18 cellular contexts compared by ENCODE assay signal in genomic region chr11:119014209-119014924, GRCh38. TPM values are rescaled to one million over a fixed set of nuclear protein-coding genes. Genes with fewer than 3 reads are reported as not detected.
DNase-seq lines count a peak whose midpoint lies in the region; ATAC-seq and TF ChIP-seq lines count a peak whose summit lies in the region.
"Had no signal": no experiment of that assay in that cellular context is flagged by ENCODE, and none has a peak within 500 bp of the region (broad histone marks: within the 10 kb centered on the region; RNA-seq: fewer than 3 reads in every experiment).

No MANE protein-coding gene starts in this region.

- H4K20me1 ChIP-seq in HCT116 (ENCODE audit: insufficient read depth) (no peaks in the 10 kb centered on the region), smooth muscle cell (ENCODE audit: low read depth) (peaks cover 26% of the 10 kb centered on the region)

- H3K27ac Mint-ChIP-seq in activated naive CD4-positive, alpha-beta T cell treated with anti-CD3 and anti-CD28 coated beads, Interleukin-2, amount 50 U/mL, for 24 hours: peak overlapping the region; percentile 85
- H3K27ac Mint-ChIP-seq in activated naive CD8-positive, alpha-beta T cell: peak overlapping the region; percentile 89

- H3K4me3 ChIP-seq in HCT116 (replicated peaks in 1 of 2; ENCODE audit: low read depth in 1 of 2, low read length in 2 of 2) (no peak overlapping the region), smooth muscle cell (no peak overlapping the region)
- H3K4me3 ChIP-seq: adrenal gland, heart right ventricle, right atrium auricular region, thoracic aorta had no signal

- H3K79me2 ChIP-seq in HCT116 (ENCODE audit: insufficient read depth, low read length) (peaks cover 44% of the 10 kb centered on the region), smooth muscle cell (ENCODE audit: low read depth) (peaks cover 34% of the 10 kb centered on the region)

- H3F3A ChIP-seq in smooth muscle cell (ENCODE audit: low read depth): peaks cover 37% of the 10 kb centered on the region

- H3K4me2 ChIP-seq in HCT116 (ENCODE audit: low read length) (no peak overlapping the region), smooth muscle cell (no peak overlapping the region)

- H3K4me3 Mint-ChIP-seq in activated naive CD4-positive, alpha-beta T cell treated with anti-CD3 and anti-CD28 coated beads, Interleukin-2, amount 50 U/mL, for 24 hours: peak overlapping the region; percentile 73
- peak overlapping the region; percentile 58 for H3K4me3 Mint-ChIP-seq in activated naive CD8-positive, alpha-beta T cell

- peaks cover 35% of the 10 kb centered on the region for H3K36me3 Mint-ChIP-seq in activated naive CD4-positive, alpha-beta T cell treated with anti-CD3 and anti-CD28 coated beads, Interleukin-2, amount 50 U/mL, for 24 hours
- H3K36me3 Mint-ChIP-seq in activated naive CD8-positive, alpha-beta T cell: peaks cover 16% of the 10 kb centered on the region

- no peak for TF ChIP-seq POLR2A in HCT116 (IDR thresholded peaks at IDR 0.05; ENCODE audit: borderline replicate concordance, extremely low read depth, insufficient read depth, insufficient read length)

- H3K9me3 ChIP-seq in HCT116 (ENCODE audit: control insufficient read depth in 1 of 2, insufficient read depth in 1 of 2, low read depth in 1 of 2, low read length in 2 of 2): no peaks in the 10 kb centered on the region
- H3K9me3 ChIP-seq in smooth muscle cell (replicated peaks; ENCODE audit: low read depth): no peaks in the 10 kb centered on the region
- H3K9me3 ChIP-seq: adrenal gland, heart right ventricle, right atrium auricular region, thoracic aorta had no signal

- DNase-seq in activated naive CD4-positive, alpha-beta T cell treated with anti-CD3 and anti-CD28 coated beads, Interleukin-2, amount 50 U/mL, for 16 hours: no peak
- DNase-seq in HCT116 (ENCODE audit: low read depth, low spot score): no peak
- DNase-seq in smooth muscle cell (lab: John Stamatoyannopoulos, UW; ENCODE audit: unreplicated experiment): no peak
- no peak for DNase-seq in left colon
- no peak for DNase-seq in SHP77 (lab: John Stamatoyannopoulos, UW)
- DNase-seq: adrenal gland, heart right ventricle, islet precursor cell, mesenchymal stem cell, NCI-H1092, NCI-H748 treated with DMSO at 0.1 percent for 48 hours, SW 1271 had no signal

- intact Hi-C loops in HCT116 (cut with micrococcal nuclease): no loop called here
- intact Hi-C loops in left colon (cut with DNase I, micrococcal nuclease): no loop called here

- TF ChIP-seq RAD21 in HCT116 (IDR thresholded peaks at IDR 0.05; ENCODE audit: low read depth): no peak

- H3K36me3 ChIP-seq in HCT116 (ENCODE audit: control insufficient read depth in 1 of 2, insufficient read depth in 2 of 2, low read length in 2 of 2) (peaks cover 33 to 65% of the 10 kb centered on the region in 2 experiments), smooth muscle cell (ENCODE audit: low read depth) (no peaks in the 10 kb centered on the region)

- BruUV-seq in HCT116 (replicated peaks; lab: Mats Ljungman, UMichigan): no TSS peak

- peaks cover 26% of the 10 kb centered on the region for H3K4me1 Mint-ChIP-seq in activated naive CD4-positive, alpha-beta T cell treated with anti-CD3 and anti-CD28 coated beads, Interleukin-2, amount 50 U/mL, for 24 hours
- peaks cover 35% of the 10 kb centered on the region for H3K4me1 Mint-ChIP-seq in activated naive CD8-positive, alpha-beta T cell (ENCODE audit: low read depth)

- TF ChIP-seq CTCF in HCT116 (IDR thresholded peaks at IDR 0.05 in 2 of 3, conservative IDR thresholded peaks at IDR 0.05 in 1 of 3; ENCODE audit: borderline replicate concordance in 1 of 3, insufficient read depth in 1 of 3, low read depth in 2 of 3, low read length in 2 of 3): no peak
- TF ChIP-seq CTCF in smooth muscle cell (IDR thresholded peaks at IDR 0.05; ENCODE audit: borderline replicate concordance, insufficient read depth, poor library complexity, severe bottlenecking): no peak

- H2AFZ ChIP-seq in HCT116 (ENCODE audit: low read depth, low read length, poor library complexity, severe bottlenecking) (no peak overlapping the region), smooth muscle cell (ENCODE audit: low read depth) (no peak overlapping the region)

- RAD21 ChIA-PET in HCT116 (lab: Charles Lee; ENCODE audit: low non-redundant PET in 1 of 2, low total read pairs in 2 of 2, uncharacterized antibody in 2 of 2, unreplicated experiment in 2 of 2): no interaction called here

- H3K27ac ChIP-seq in HCT116 (ENCODE audit: low read depth, low read length) (peak overlapping the region; percentile 96; the same call in 1 of the 2 replicates), smooth muscle cell (ENCODE audit: low read depth) (peak overlapping the region; percentile 23)
- H3K27ac ChIP-seq: adrenal gland, heart right ventricle, right atrium auricular region, thoracic aorta had no signal

- H3K27me3 ChIP-seq in HCT116 (ENCODE audit: insufficient read depth, low read length) (no peaks in the 10 kb centered on the region), smooth muscle cell (ENCODE audit: low read depth) (no peaks in the 10 kb centered on the region)
- H3K27me3 ChIP-seq: adrenal gland, heart right ventricle, right atrium auricular region had no signal

- no peak for ATAC-seq in HCT116
- ATAC-seq in left colon: no peak
- ATAC-seq in GM21576 (IDR thresholded peaks at IDR 0.05; ENCODE audit: unreplicated experiment): no peak
- ATAC-seq: heart right ventricle, PC-3 had no signal

- POLR2A ChIA-PET in HCT116 (lab: Charles Lee): interaction anchor here (0.7 to 1.5 kb wide), 2 partner anchors 73 to 107 kb away, joined by 3 read pairs; partner anchors contain the start of gene HINFP

- H3K27me3 Mint-ChIP-seq in activated naive CD4-positive, alpha-beta T cell treated with anti-CD3 and anti-CD28 coated beads, Interleukin-2, amount 50 U/mL, for 24 hours: no peaks in the 10 kb centered on the region
- no peaks in the 10 kb centered on the region for H3K27me3 Mint-ChIP-seq in activated naive CD8-positive, alpha-beta T cell

- CTCF ChIA-PET in HCT116 (lab: Charles Lee): no interaction called here

- WGBS in smooth muscle cell (ENCODE audit: low lambda C conversion rate): 92% methylated on average over 17 of the region's 17 CpGs

- no peaks in the 10 kb centered on the region for H3K9me2 ChIP-seq in HCT116 (ENCODE audit: insufficient read depth)

- H3K9ac ChIP-seq in HCT116 (ENCODE audit: low read length): no peak overlapping the region
- no peak overlapping the region for H3K9ac ChIP-seq in smooth muscle cell (ENCODE audit: low read depth)

- no peaks in the 10 kb centered on the region for H3K9me3 Mint-ChIP-seq in activated naive CD4-positive, alpha-beta T cell treated with anti-CD3 and anti-CD28 coated beads, Interleukin-2, amount 50 U/mL, for 24 hours
- H3K9me3 Mint-ChIP-seq in activated naive CD8-positive, alpha-beta T cell (ENCODE audit: low read depth): no peaks in the 10 kb centered on the region

- H3K4me1 ChIP-seq in HCT116 (ENCODE audit: control insufficient read depth in 1 of 2, insufficient read depth in 2 of 2, low read length in 2 of 2) (peaks cover 10 to 18% of the 10 kb centered on the region in 2 experiments; a peak in 3 of 4 replicates), smooth muscle cell (ENCODE audit: low read depth) (peaks cover 11% of the 10 kb centered on the region)

TF ChIP-seq in HCT116, 20 proteins besides CTCF, POLR2A, EP300 and RAD21:
- TF ChIP-seq SP1 (IDR thresholded peaks at IDR 0.05; ENCODE audit: low read depth) (no peak), EZH2phosphoT487 (IDR thresholded peaks at IDR 0.05; ENCODE audit: borderline replicate concordance) (no peak), ATF3 (IDR thresholded peaks at IDR 0.05) (no peak), EZH2 (IDR thresholded peaks at IDR 0.05) (no peak), SIN3A (IDR thresholded peaks at IDR 0.05; ENCODE audit: low read depth) (0 out of 2 replicates have a peak, but pooled peaks have one; percentile 40), POLR2AphosphoS5 (IDR thresholded peaks at IDR 0.05; ENCODE audit: low read depth, low read length) (peak; percentile 60), ZNF274 (IDR thresholded peaks at IDR 0.05; ENCODE audit: low read depth, low read length) (no peak), ZFX (IDR thresholded peaks at IDR 0.05) (no peak), FOSL1 (IDR thresholded peaks at IDR 0.05; ENCODE audit: low read depth) (0 out of 2 replicates have a peak, but pooled peaks have one; percentile 0)
TF ChIP-seq in HCT116: peak in this region for 3.

RNA-seq across cellular contexts. Expression of gene RPS25, which starts 3.8 kb away (rescaled TPM):
- total RNA-seq in HCT116 (2021; ENCODE audit: unreplicated experiment) (1,404 TPM), smooth muscle cell (1,510 and 1,616 TPM in 2 replicates), left colon (100 to 1,000 TPM; 652 to 750 TPM)
- 647 and 867 TPM in 2 replicates for polyA plus RNA-seq in HCT116 (2012)
- 975 and 1,078 TPM in 2 replicates for polyA plus RNA-seq in smooth muscle cell

RNA-seq across cellular contexts. Expression of gene TRAPPC4, which starts 4.2 kb away (rescaled TPM):
- total RNA-seq in HCT116 (2021; ENCODE audit: unreplicated experiment): 61.6 TPM
- polyA plus RNA-seq in HCT116 (2012): 58.0 and 59.2 TPM in 2 replicates
- total RNA-seq in smooth muscle cell: 55.2 and 103 TPM in 2 replicates
- polyA plus RNA-seq in smooth muscle cell: 157 and 168 TPM in 2 replicates
- 10 to 100 TPM; 65.1 to 72.8 TPM for total RNA-seq in left colon

RNA-seq across cellular contexts. Expression of gene SLC37A4, which starts 16.3 kb away (rescaled TPM):
- total RNA-seq in HCT116 (2021; ENCODE audit: unreplicated experiment) (49.8 TPM), smooth muscle cell (17.5 and 22.3 TPM in 2 replicates), left colon (10 to 100 TPM; 43.0 to 59.9 TPM)
- polyA plus RNA-seq in HCT116 (2012): 49.7 and 62.0 TPM in 2 replicates
- 22.8 and 28.9 TPM in 2 replicates for polyA plus RNA-seq in smooth muscle cell

RNA-seq across cellular contexts. Expression of gene CENATAC, which starts 16.4 kb away (rescaled TPM):
- total RNA-seq in HCT116 (2021; ENCODE audit: unreplicated experiment): 28.9 TPM
- polyA plus RNA-seq in HCT116 (2012): 7.5 and 9.0 TPM in 2 replicates
- 14.9 and 17.8 TPM in 2 replicates for total RNA-seq in smooth muscle cell
- 5.3 and 20.9 TPM in 2 replicates for polyA plus RNA-seq in smooth muscle cell
- total RNA-seq in left colon: 10 to 100 TPM; 22.7 to 28.5 TPM

RNA-seq across cellular contexts. Expression of gene HYOU1, which starts 42.6 kb away (rescaled TPM):
- total RNA-seq in HCT116 (2021; ENCODE audit: unreplicated experiment) (181 TPM), smooth muscle cell (98.1 and 122 TPM in 2 replicates), left colon (100 to 1,000 TPM; 107 to 138 TPM)
- 163 and 236 TPM in 2 replicates for polyA plus RNA-seq in HCT116 (2012)
- polyA plus RNA-seq in smooth muscle cell: 79.8 and 90.4 TPM in 2 replicates
